Comparison of ENCODE assay signal across 27 cellular contexts in genomic region chr6:36113049-36113448, GRCh38. TPM values are rescaled to one million over a fixed set of nuclear protein-coding genes. Genes with fewer than 3 reads are reported as not detected.
DNase-seq lines count a peak whose midpoint lies in the region; ATAC-seq and TF ChIP-seq lines count a peak whose summit lies in the region.
"Had no signal": no experiment of that assay in that cellular context is flagged by ENCODE, and none has a peak within 500 bp of the region (broad histone marks: within the 10 kb centered on the region; RNA-seq: fewer than 3 reads in every experiment).

No MANE protein-coding gene starts in this region.

- H3K9me2 ChIP-seq in OCI-LY7 (ENCODE audit: insufficient read depth, low read length), result no peaks in the 10 kb centered on the region

- no peaks in the 10 kb centered on the region for H3K9me3 Mint-ChIP-seq in activated naive CD8-positive, alpha-beta T cell (ENCODE audit: low read depth)
- H3K9me3 Mint-ChIP-seq in activated naive CD8-positive, alpha-beta T cell treated with anti-CD3 and anti-CD28 coated beads for 36 hours, result no peaks in the 10 kb centered on the region
- H3K9me3 Mint-ChIP-seq in immature natural killer cell (no peaks in the 10 kb centered on the region), neural progenitor cell (no peaks in the 10 kb centered on the region)
- no peaks in the 10 kb centered on the region for H3K9me3 Mint-ChIP-seq in stimulated activated memory B cell treated with anti-CD40 and anti-IgM and Interleukin-4, amounts not matched to agents 10 μg/mL and 1 μg/mL and 100 μg/mL, for 72 hours
- H3K9me3 Mint-ChIP-seq: CD8-positive, alpha-beta T cell; stimulated activated naive CD8-positive, alpha-beta T cell treated with anti-CD3 and anti-CD28 coated beads, Interleukin-15, amount 100 ng/mL, for 72 hours had no signal

- H2AFZ ChIP-seq in OCI-LY7 (ENCODE audit: low read length) (no peak overlapping the region), neural progenitor cell (replicated peaks) (no peak overlapping the region)

- peaks cover 6% of the 10 kb centered on the region for H3K36me3 Mint-ChIP-seq in activated naive CD8-positive, alpha-beta T cell
- peaks cover 36% of the 10 kb centered on the region for H3K36me3 Mint-ChIP-seq in activated naive CD8-positive, alpha-beta T cell treated with anti-CD3 and anti-CD28 coated beads for 36 hours
- H3K36me3 Mint-ChIP-seq in immature natural killer cell, result peaks cover 12 to 39% (median 17%) of the 10 kb centered on the region in 3 donors
- H3K36me3 Mint-ChIP-seq in stimulated activated memory B cell treated with anti-CD40 and anti-IgM and Interleukin-4, amounts not matched to agents 10 μg/mL and 1 μg/mL and 100 μg/mL, for 72 hours, result peaks cover 24% of the 10 kb centered on the region
- H3K36me3 Mint-ChIP-seq in neural progenitor cell, result peaks cover 18% of the 10 kb centered on the region

- no peak for DNase-seq in activated naive CD8-positive, alpha-beta T cell treated with anti-CD3 and anti-CD28 coated beads for 36 hours
- DNase-seq in OCI-LY7 (ENCODE audit: low spot score) (no peak), immature natural killer cell (no peak), AG20443 (ENCODE audit: low spot score) (no peak), neural progenitor cell (ENCODE audit: low spot score) (no peak), NCI-H2196 (lab: John Stamatoyannopoulos, UW; ENCODE audit: unreplicated experiment) (no peak)
- DNase-seq: 8988T; activated CD4-positive, alpha-beta T cell treated with anti-CD3 and anti-CD28 coated beads, Interleukin-2, amount 50 U/mL, for 48 hours; activated effector memory CD4-positive, alpha-beta T cell treated with anti-CD3 and anti-CD28 coated beads, Interleukin-2, amount 50 U/mL, for 16 hours; CD8-positive, alpha-beta T cell; central memory CD4-positive, alpha-beta T cell; DMS 273 treated with DMSO at 0.1 percent for 48 hours; GOT3; hypothalamus; KG1; left lung; mesenchymal stem cell; NCI-H2171; NCI-H526; stimulated activated naive CD8-positive, alpha-beta T cell treated with anti-CD3 and anti-CD28 coated beads, Interleukin-15, amount 100 ng/mL, for 72 hours; T-helper 1 cell; tibial artery had no signal

- BruUV-seq in OCI-LY7 (replicated peaks; lab: Mats Ljungman, UMichigan), result no TSS peak

- no peaks in the 10 kb centered on the region for H3K27me3 Mint-ChIP-seq in activated naive CD8-positive, alpha-beta T cell
- no peaks in the 10 kb centered on the region for H3K27me3 Mint-ChIP-seq in activated naive CD8-positive, alpha-beta T cell treated with anti-CD3 and anti-CD28 coated beads for 36 hours
- H3K27me3 Mint-ChIP-seq in immature natural killer cell (ENCODE audit: low read depth in 3 of 3) (peaks cover 0 to 6% (median 5%) of the 10 kb centered on the region in 3 donors), neural progenitor cell (ENCODE audit: insufficient read depth, low read depth) (no peaks in the 10 kb centered on the region)
- H3K27me3 Mint-ChIP-seq in stimulated activated memory B cell treated with anti-CD40 and anti-IgM and Interleukin-4, amounts not matched to agents 10 μg/mL and 1 μg/mL and 100 μg/mL, for 72 hours, result no peaks in the 10 kb centered on the region
- H3K27me3 Mint-ChIP-seq: stimulated activated naive CD8-positive, alpha-beta T cell treated with anti-CD3 and anti-CD28 coated beads, Interleukin-15, amount 100 ng/mL, for 72 hours had no signal

- H3K36me3 ChIP-seq in OCI-LY7 (ENCODE audit: insufficient read depth, low read length) (peaks cover 29% of the 10 kb centered on the region; the same call in 1 of the 2 replicates), neural progenitor cell (no peaks in the 10 kb centered on the region)
- H3K36me3 ChIP-seq: SJCRH30 had no signal

- peak overlapping the region; percentile 11 for H3K4me2 ChIP-seq in OCI-LY7 (ENCODE audit: low read length)
- H3K4me2 ChIP-seq in neural progenitor cell, result no peak overlapping the region

- peak overlapping the region; percentile 50 for H3K27ac Mint-ChIP-seq in activated naive CD8-positive, alpha-beta T cell
- no peak overlapping the region for H3K27ac Mint-ChIP-seq in activated naive CD8-positive, alpha-beta T cell treated with anti-CD3 and anti-CD28 coated beads for 36 hours
- H3K27ac Mint-ChIP-seq in immature natural killer cell (peak overlapping the region in 4 of 6 donors; percentile 60 to 99 (median 96)), neural progenitor cell (no peak overlapping the region)
- peak overlapping the region; percentile 90 for H3K27ac Mint-ChIP-seq in stimulated activated memory B cell treated with anti-CD40 and anti-IgM and Interleukin-4, amounts not matched to agents 10 μg/mL and 1 μg/mL and 100 μg/mL, for 72 hours
- H3K27ac Mint-ChIP-seq: stimulated activated naive CD8-positive, alpha-beta T cell treated with anti-CD3 and anti-CD28 coated beads, Interleukin-15, amount 100 ng/mL, for 72 hours had no signal

- H4K20me1 ChIP-seq in OCI-LY7 (ENCODE audit: insufficient read depth, low read length) (no peaks in the 10 kb centered on the region), neural progenitor cell (ENCODE audit: low read depth) (no peaks in the 10 kb centered on the region)

- no peak for ATAC-seq in stimulated activated memory B cell treated with anti-CD40 and anti-IgM and Interleukin-4, amounts not matched to agents 10 μg/mL and 1 μg/mL and 100 μg/mL, for 72 hours
- ATAC-seq: CD8-positive, alpha-beta T cell; left lung; stimulated activated naive CD8-positive, alpha-beta T cell treated with anti-CD3 and anti-CD28 coated beads, Interleukin-15, amount 100 ng/mL, for 72 hours had no signal

- H3F3A ChIP-seq in neural progenitor cell (ENCODE audit: low read depth), result peaks cover 6% of the 10 kb centered on the region

- peaks cover 78% of the 10 kb centered on the region for H3K4me1 Mint-ChIP-seq in activated naive CD8-positive, alpha-beta T cell (ENCODE audit: low read depth)
- peaks cover 66% of the 10 kb centered on the region for H3K4me1 Mint-ChIP-seq in activated naive CD8-positive, alpha-beta T cell treated with anti-CD3 and anti-CD28 coated beads for 36 hours
- H3K4me1 Mint-ChIP-seq in immature natural killer cell, result peaks cover 80 to 89% of the 10 kb centered on the region in 2 donors
- peaks cover 72% of the 10 kb centered on the region for H3K4me1 Mint-ChIP-seq in stimulated activated memory B cell treated with anti-CD40 and anti-IgM and Interleukin-4, amounts not matched to agents 10 μg/mL and 1 μg/mL and 100 μg/mL, for 72 hours
- peaks cover 8% of the 10 kb centered on the region for H3K4me1 Mint-ChIP-seq in neural progenitor cell

- H3K79me2 ChIP-seq in OCI-LY7 (ENCODE audit: insufficient read depth, low read depth, low read length) (no peaks in the 10 kb centered on the region), neural progenitor cell (ENCODE audit: low read depth) (no peaks in the 10 kb centered on the region)

- CTCF ChIA-PET in OCI-LY7 (lab: Charles Lee; ENCODE audit: unreplicated experiment), result no interaction called here

- peak overlapping the region; percentile 89 for H3K27ac ChIP-seq in OCI-LY7 (ENCODE audit: low read depth, low read length, poor library complexity, severe bottlenecking)
- H3K27ac ChIP-seq in neural progenitor cell, result no peak overlapping the region
- H3K27ac ChIP-seq: esophagus muscularis mucosa, SJCRH30, tibial artery had no signal

- TF ChIP-seq CTCF in OCI-LY7 (conservative IDR thresholded peaks at IDR 0.05; ENCODE audit: low read length), result no peak
- TF ChIP-seq CTCF in neural progenitor cell (IDR thresholded peaks at IDR 0.05), result no peak

- H3K9me3 ChIP-seq in OCI-LY7 (ENCODE audit: low read length), result no peaks in the 10 kb centered on the region; the same call in 1 of the 2 replicates
- H3K9me3 ChIP-seq in neural progenitor cell (ENCODE audit: low read depth), result no peaks in the 10 kb centered on the region
- H3K9me3 ChIP-seq: esophagus muscularis mucosa, left lung, SJCRH30, tibial artery had no signal

- intact Hi-C loops in OCI-LY7 (cut with micrococcal nuclease; ENCODE audit: unreplicated experiment), result loop anchor here (5.0 kb wide), 1 partner anchor 86 kb away; the partner anchor contains the start of gene MAPK14

- H3K9ac ChIP-seq in neural progenitor cell, result no peak overlapping the region

- POLR2A ChIA-PET in OCI-LY7 (lab: Charles Lee), result interaction anchor here (0.6 to 1.3 kb wide), 6 partner anchors 8 to 647 kb away, joined by 3 to 12 read pairs (median 4); no protein-coding TSS in a partner anchor

- peaks cover 92% of the 10 kb centered on the region for H3K4me1 ChIP-seq in OCI-LY7 (ENCODE audit: insufficient read depth, low read length, poor library complexity, severe bottlenecking)
- peaks cover 5% of the 10 kb centered on the region for H3K4me1 ChIP-seq in neural progenitor cell
- H3K4me1 ChIP-seq: SJCRH30, tibial artery had no signal

- no peaks in the 10 kb centered on the region for H3K27me3 ChIP-seq in neural progenitor cell
- H3K27me3 ChIP-seq: esophagus muscularis mucosa, left lung, SJCRH30, tibial artery had no signal

- no peak overlapping the region for H3K4me3 Mint-ChIP-seq in activated naive CD8-positive, alpha-beta T cell
- H3K4me3 Mint-ChIP-seq in activated naive CD8-positive, alpha-beta T cell treated with anti-CD3 and anti-CD28 coated beads for 36 hours, result no peak overlapping the region
- H3K4me3 Mint-ChIP-seq in immature natural killer cell (peak overlapping the region in 2 of 5 donors; percentile 40 to 55), neural progenitor cell (no peak overlapping the region)
- no peak overlapping the region for H3K4me3 Mint-ChIP-seq in stimulated activated memory B cell treated with anti-CD40 and anti-IgM and Interleukin-4, amounts not matched to agents 10 μg/mL and 1 μg/mL and 100 μg/mL, for 72 hours
- H3K4me3 Mint-ChIP-seq: stimulated activated naive CD8-positive, alpha-beta T cell treated with anti-CD3 and anti-CD28 coated beads, Interleukin-15, amount 100 ng/mL, for 72 hours had no signal

- H3K4me3 ChIP-seq in OCI-LY7 (ENCODE audit: low read depth, low read length, poor library complexity, severe bottlenecking), result no peak overlapping the region
- H3K4me3 ChIP-seq in neural progenitor cell, result no peak overlapping the region
- H3K4me3 ChIP-seq: esophagus muscularis mucosa, left lung, SJCRH30, skin epidermis, tibial artery had no signal

RNA-seq across cellular contexts. Expression of gene MAPK13, which starts 17.3 kb away (rescaled TPM):
- total RNA-seq in activated naive CD8-positive, alpha-beta T cell treated with anti-CD3 and anti-CD28 coated beads for 36 hours, result 10 to 100 TPM; 53.0 to 53.5 TPM
- total RNA-seq in OCI-LY7 (2014; rRNA removed; shearing (Covaris generic)), result 0.88 TPM in 2 replicates
- total RNA-seq in OCI-LY7 (2022), result 1.2 and 1.8 TPM in 2 replicates
- 10 to 100 TPM; 35.2 to 52.1 (median 38.4) TPM for polyA plus RNA-seq in immature natural killer cell
- total RNA-seq in neural progenitor cell (ENCODE audit: low replicate concordance), result 0.13 and 1.1 TPM in 2 replicates

Comparison
In these comparisons a context has a peak if more than half of its experiments do, and no peak if none do; other contexts are left out.
1. H3K27ac Mint-ChIP-seq: peak in activated naive CD8-positive, alpha-beta T cell (single experiment), immature natural killer cell (4 of 6) and stimulated activated memory B cell treated with anti-CD40 and anti-IgM and Interleukin-4, amounts not matched to agents 10 μg/mL and 1 μg/mL and 100 μg/mL, for 72 hours (single experiment); none in activated naive CD8-positive, alpha-beta T cell treated with anti-CD3 and anti-CD28 coated beads for 36 hours (single experiment) and neural progenitor cell (single experiment).
2. RNA of gene MAPK13, which starts 17.3 kb away (total RNA-seq): 53.0 to 53.5 TPM in activated naive CD8-positive, alpha-beta T cell treated with anti-CD3 and anti-CD28 coated beads for 36 hours; 0.88 to 1.8 TPM in OCI-LY7 and 0.13 to 1.1 TPM in neural progenitor cell; every median in the first group is over 10 times any median in the second.